1 cellular context compared by ENCODE assay signal in the genomic region with DNA sequence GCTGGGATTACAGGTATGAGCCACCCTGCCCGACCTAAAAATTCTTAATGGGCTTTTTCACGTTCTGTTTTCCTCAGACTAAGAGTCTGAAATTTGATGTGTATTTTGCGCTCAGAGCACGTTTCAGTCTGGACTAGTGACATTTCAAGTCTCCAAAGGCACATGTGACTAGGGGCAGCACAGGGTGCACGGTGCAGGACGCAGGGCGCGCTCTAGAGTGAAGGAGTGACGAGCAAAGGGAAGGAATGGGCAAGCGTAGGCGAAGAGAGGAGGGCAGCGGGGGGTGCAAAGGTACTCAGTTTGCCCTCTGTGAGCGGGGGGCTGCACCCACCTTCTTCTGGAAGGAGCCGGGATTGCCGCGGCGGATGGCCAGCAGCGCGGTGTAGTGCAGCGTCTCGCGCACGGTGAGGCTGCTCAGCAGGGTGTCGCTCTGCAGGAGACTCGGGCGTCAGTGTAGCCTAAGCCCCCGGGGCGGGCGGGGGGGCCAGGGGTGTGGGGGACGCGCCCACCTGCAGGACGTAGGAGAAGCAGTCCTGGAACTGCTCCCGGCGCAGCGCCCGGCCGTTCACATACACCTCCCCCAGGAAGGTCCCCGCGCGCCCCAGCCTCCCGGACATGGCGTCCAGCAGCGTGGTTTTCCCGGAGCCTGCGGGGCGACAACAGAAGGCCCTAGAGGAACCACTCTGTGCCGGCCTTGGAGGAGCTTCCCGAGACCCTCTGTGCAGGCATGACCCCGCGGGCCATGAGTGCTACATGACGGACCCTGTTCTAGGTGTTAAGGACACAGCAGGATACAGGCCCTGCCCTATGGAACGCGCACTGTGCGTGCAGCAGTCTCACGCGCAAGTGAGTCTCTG.
TF ChIP-seq lines count a peak whose summit lies in the region.

No MANE protein-coding gene starts in this region.

TF ChIP-seq in IMR-90, 13 proteins besides CTCF, POLR2A, EP300 and RAD21:
- TF ChIP-seq MXI1 (IDR thresholded peaks at IDR 0.05; ENCODE audit: borderline replicate concordance, low read depth, low read length) = no peak
- no peak for TF ChIP-seq BHLHE40 (IDR thresholded peaks at IDR 0.05; ENCODE audit: low read depth, low read length)
- TF ChIP-seq RFX5 (IDR thresholded peaks at IDR 0.05; ENCODE audit: low read depth, low read length) = no peak
